Comparison of ENCODE assay signal across 15 cellular contexts in genomic region chr12:132813443-132813842, GRCh38.
"Had no signal": no experiment of that assay in that cellular context is flagged by ENCODE, and none has a peak within 500 bp of the region (broad histone marks: within the 10 kb centered on the region; RNA-seq: fewer than 3 reads in every experiment).

No MANE protein-coding gene starts in this region.

- H3K4me3 Mint-ChIP-seq: activated T-cell treated with anti-CD3 and anti-CD28 coated beads, Interleukin-2, amount 50 U/mL, for 72 hours; brain; central memory CD8-positive, alpha-beta T cell; dendritic cell treated with granulocyte-macrophage colony-stimulating factor and Interleukin-4, amounts not matched to agents 40 ng/mL and 50 ng/mL, for 4 days; effector memory CD8-positive, alpha-beta T cell had no signal

- H3K27ac Mint-ChIP-seq: activated T-cell treated with anti-CD3 and anti-CD28 coated beads, Interleukin-2, amount 50 U/mL, for 72 hours; brain; dendritic cell treated with granulocyte-macrophage colony-stimulating factor and Interleukin-4, amounts not matched to agents 40 ng/mL and 50 ng/mL, for 4 days; effector memory CD8-positive, alpha-beta T cell had no signal

- H3K4me1 Mint-ChIP-seq: brain had no signal

- H3K9me3 ChIP-seq: right atrium auricular region had no signal

- H3K9me3 Mint-ChIP-seq: activated T-cell treated with anti-CD3 and anti-CD28 coated beads, Interleukin-2, amount 50 U/mL, for 72 hours; brain; central memory CD8-positive, alpha-beta T cell; effector memory CD8-positive, alpha-beta T cell; naive thymus-derived CD4-positive, alpha-beta T cell had no signal

- H3K27me3 Mint-ChIP-seq: brain; central memory CD8-positive, alpha-beta T cell; dendritic cell treated with granulocyte-macrophage colony-stimulating factor and Interleukin-4, amounts not matched to agents 40 ng/mL and 50 ng/mL, for 4 days; effector memory CD8-positive, alpha-beta T cell; naive thymus-derived CD4-positive, alpha-beta T cell had no signal

- H3K4me3 ChIP-seq: lung, right atrium auricular region had no signal

- H3K4me1 ChIP-seq: right atrium auricular region had no signal

- DNase-seq: activated CD4-positive, alpha-beta T cell treated with anti-CD3 and anti-CD28 coated beads for 48 hours; activated T-cell treated with anti-CD3 and anti-CD28 coated beads, Interleukin-2, amount 50 U/mL, for 72 hours; effector memory CD8-positive, alpha-beta T cell; immature natural killer cell; left colon; naive thymus-derived CD4-positive, alpha-beta T cell; small intestine; T1000; trophoblast cell; WERI-Rb-1 had no signal

- ATAC-seq: left colon; naive thymus-derived CD4-positive, alpha-beta T cell had no signal

- H3K27me3 ChIP-seq: right atrium auricular region had no signal

- H3K27ac ChIP-seq: right atrium auricular region, WERI-Rb-1 had no signal
